ENCODE assay signal across 2 cellular contexts in the genomic region with DNA sequence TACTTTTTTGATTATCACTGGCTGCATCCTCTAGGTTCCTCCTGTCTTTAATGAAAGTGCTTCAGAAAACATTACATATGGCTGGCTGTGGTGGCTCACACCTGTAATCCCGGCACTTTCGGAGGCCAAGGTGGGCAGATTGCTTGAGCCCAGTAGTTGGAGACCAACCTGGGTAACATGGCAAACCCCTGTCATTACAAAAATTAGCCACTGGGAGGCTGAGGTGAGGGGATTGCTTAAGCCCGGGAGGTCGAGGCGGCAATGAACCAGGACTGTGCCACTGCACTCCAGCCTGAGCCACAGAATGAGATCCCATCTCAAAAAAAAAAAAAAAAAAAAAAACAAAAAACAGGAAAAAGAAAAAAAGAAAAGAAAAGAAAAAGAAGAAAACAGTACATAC.
TF ChIP-seq lines count a peak whose summit lies in the region.

No MANE protein-coding gene starts in this region.

TF ChIP-seq in SK-N-SH, 30 proteins besides CTCF, POLR2A, EP300 and RAD21 (continued from another document):
- TF ChIP-seq, protein P1, sequence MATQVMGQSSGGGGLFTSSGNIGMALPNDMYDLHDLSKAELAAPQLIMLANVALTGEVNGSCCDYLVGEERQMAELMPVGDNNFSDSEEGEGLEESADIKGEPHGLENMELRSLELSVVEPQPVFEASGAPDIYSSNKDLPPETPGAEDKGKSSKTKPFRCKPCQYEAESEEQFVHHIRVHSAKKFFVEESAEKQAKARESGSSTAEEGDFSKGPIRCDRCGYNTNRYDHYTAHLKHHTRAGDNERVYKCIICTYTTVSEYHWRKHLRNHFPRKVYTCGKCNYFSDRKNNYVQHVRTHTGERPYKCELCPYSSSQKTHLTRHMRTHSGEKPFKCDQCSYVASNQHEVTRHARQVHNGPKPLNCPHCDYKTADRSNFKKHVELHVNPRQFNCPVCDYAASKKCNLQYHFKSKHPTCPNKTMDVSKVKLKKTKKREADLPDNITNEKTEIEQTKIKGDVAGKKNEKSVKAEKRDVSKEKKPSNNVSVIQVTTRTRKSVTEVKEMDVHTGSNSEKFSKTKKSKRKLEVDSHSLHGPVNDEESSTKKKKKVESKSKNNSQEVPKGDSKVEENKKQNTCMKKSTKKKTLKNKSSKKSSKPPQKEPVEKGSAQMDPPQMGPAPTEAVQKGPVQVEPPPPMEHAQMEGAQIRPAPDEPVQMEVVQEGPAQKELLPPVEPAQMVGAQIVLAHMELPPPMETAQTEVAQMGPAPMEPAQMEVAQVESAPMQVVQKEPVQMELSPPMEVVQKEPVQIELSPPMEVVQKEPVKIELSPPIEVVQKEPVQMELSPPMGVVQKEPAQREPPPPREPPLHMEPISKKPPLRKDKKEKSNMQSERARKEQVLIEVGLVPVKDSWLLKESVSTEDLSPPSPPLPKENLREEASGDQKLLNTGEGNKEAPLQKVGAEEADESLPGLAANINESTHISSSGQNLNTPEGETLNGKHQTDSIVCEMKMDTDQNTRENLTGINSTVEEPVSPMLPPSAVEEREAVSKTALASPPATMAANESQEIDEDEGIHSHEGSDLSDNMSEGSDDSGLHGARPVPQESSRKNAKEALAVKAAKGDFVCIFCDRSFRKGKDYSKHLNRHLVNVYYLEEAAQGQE (IDR thresholded peaks at IDR 0.05; ENCODE audit: low read depth, low read length): no peak
- TF ChIP-seq SMC3 (IDR thresholded peaks at IDR 0.05; ENCODE audit: low read depth, low read length) (no peak), MAX (IDR thresholded peaks at IDR 0.05; ENCODE audit: low read depth) (no peak)
TF ChIP-seq in SK-N-SH: peak in this region for 0.

TF ChIP-seq in SK-N-SH treated with all-trans-retinoic acid at 6 μM for 48 hours, 23 proteins besides CTCF, POLR2A, EP300 and RAD21 (continued from another document):
- no peak for TF ChIP-seq ZFP30 (CRISPR knock-in tag; IDR thresholded peaks at IDR 0.05)
- no peak for TF ChIP-seq ESRRG (CRISPR knock-in tag; IDR thresholded peaks at IDR 0.05)
- no peak for TF ChIP-seq SNAI2 (CRISPR knock-in tag; IDR thresholded peaks at IDR 0.05)
- TF ChIP-seq ZNF565 (CRISPR knock-in tag; conservative IDR thresholded peaks at IDR 0.05; ENCODE audit: low read depth): no peak
- TF ChIP-seq POU6F1 (CRISPR knock-in tag; IDR thresholded peaks at IDR 0.05; ENCODE audit: borderline replicate concordance, low read depth): no peak
- TF ChIP-seq RARB (CRISPR knock-in tag; IDR thresholded peaks at IDR 0.05): no peak
- TF ChIP-seq ZNF70 (CRISPR knock-in tag; IDR thresholded peaks at IDR 0.05): no peak
